ENCODE assay signal across 8 cellular contexts in the genomic region with DNA sequence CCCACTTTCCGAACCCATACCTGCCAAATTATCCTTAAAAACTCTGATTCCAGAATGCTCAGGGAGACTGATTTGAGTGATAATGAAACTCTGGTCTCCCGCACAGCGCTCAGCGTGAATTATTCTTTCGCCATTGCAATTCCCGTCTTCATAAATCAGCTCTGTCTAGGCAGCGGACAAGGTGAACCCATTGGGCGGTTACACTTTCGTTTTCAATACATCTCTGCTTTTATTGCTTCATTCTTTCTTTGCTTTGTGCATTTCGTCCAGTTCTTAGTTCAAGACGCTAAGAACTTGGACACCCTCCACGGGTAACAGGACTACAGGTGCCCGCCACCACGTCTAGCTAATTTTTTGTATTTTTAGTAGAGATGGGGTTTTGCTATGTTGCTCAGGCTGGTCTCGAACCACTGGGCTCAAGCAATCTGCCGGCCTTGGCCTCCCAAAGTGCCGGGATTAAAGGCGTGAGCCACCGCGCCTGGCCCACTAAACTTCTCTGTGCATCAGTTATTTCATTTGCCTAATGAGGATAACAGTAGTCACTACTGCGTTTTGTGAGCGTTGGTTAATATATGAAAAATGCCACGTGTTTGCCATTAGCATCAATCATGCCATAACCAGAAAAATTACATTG. TPM values are rescaled to one million over a fixed set of nuclear protein-coding genes. Genes with fewer than 3 reads are reported as not detected.
A peak's percentile ranks its signal among the peaks of the same experiment; 100 is the strongest.
DNase-seq lines count a peak whose midpoint lies in the region; ATAC-seq and TF ChIP-seq lines count a peak whose summit lies in the region.

No MANE protein-coding gene starts in this region.

- H3K9ac ChIP-seq in KMS-11: peak overlapping the region; percentile 76; the same call in 1 of the 2 replicates

- intact Hi-C loops in A673 (cut with micrococcal nuclease; ENCODE audit: unreplicated experiment): no loop called here

- ATAC-seq in GM19395 (IDR thresholded peaks at IDR 0.05; ENCODE audit: unreplicated experiment) (no peak), HG02840 (IDR thresholded peaks at IDR 0.05; ENCODE audit: low FRiP score, unreplicated experiment) (no peak), GM19351 (IDR thresholded peaks at IDR 0.05; ENCODE audit: unreplicated experiment) (no peak)

- H3K36me3 ChIP-seq in A673 (ENCODE audit: insufficient read depth, low read length, poor library complexity, severe bottlenecking): peaks cover 5% of the 10 kb centered on the region
- no peaks in the 10 kb centered on the region for H3K36me3 ChIP-seq in KMS-11 (ENCODE audit: insufficient read depth)
- H3K36me3 ChIP-seq in muscle layer of duodenum (ENCODE audit: control insufficient read depth in 1 of 2, insufficient read depth in 2 of 2, low read length in 2 of 2): no peaks in the 10 kb centered on the region

- DNase-seq in A673 (ENCODE audit: low spot score) (no peak), caudate nucleus (lab: John Stamatoyannopoulos, UW) (peak in 1 of 61 donors; percentile 2), iPS-NIHi11 (ENCODE audit: low spot score) (no peak)

- POLR2A ChIA-PET in A673 (lab: Charles Lee; ENCODE audit: low non-redundant PET): no interaction called here

- H3K27me3 ChIP-seq in A673 (replicated peaks; ENCODE audit: insufficient read depth, low read depth, low read length, poor library complexity) (no peaks in the 10 kb centered on the region), KMS-11 (ENCODE audit: insufficient read depth, low read depth) (no peaks in the 10 kb centered on the region), muscle layer of duodenum (ENCODE audit: low read depth, low read length) (no peaks in the 10 kb centered on the region)

- peaks cover 40% of the 10 kb centered on the region for H3K79me2 ChIP-seq in KMS-11 (ENCODE audit: insufficient read depth, low read depth)

- TF ChIP-seq CTCF in A673 (conservative IDR thresholded peaks at IDR 0.05; ENCODE audit: low read depth, low read length) (no peak), KMS-11 (conservative IDR thresholded peaks at IDR 0.05; ENCODE audit: low read depth, low read length) (no peak)

- H3K4me2 ChIP-seq in KMS-11: peak overlapping the region; percentile 88; the same call in 1 of the 2 replicates

- H4K20me1 ChIP-seq in KMS-11 (ENCODE audit: insufficient read depth): peaks cover 17% of the 10 kb centered on the region

- H3K4me3 ChIP-seq in A673 (ENCODE audit: low read depth, low read length, poor library complexity, severe bottlenecking) (peak overlapping the region; percentile 81), KMS-11 (IDR thresholded peaks at IDR 0.05; ENCODE audit: insufficient read depth, low read depth, low read length) (no peak overlapping the region), muscle layer of duodenum (ENCODE audit: low read depth in 1 of 2, low read length in 2 of 2) (peak overlapping the region; percentile 61 to 80)

- BruUV-seq in A673 (replicated peaks; lab: Mats Ljungman, UMichigan): no TSS peak

- H2AFZ ChIP-seq in KMS-11 (ENCODE audit: low read depth): peak overlapping the region; percentile 78

- H3K9me3 ChIP-seq in A673 (ENCODE audit: low read depth, low read length, poor library complexity, severe bottlenecking) (no peaks in the 10 kb centered on the region), muscle layer of duodenum (ENCODE audit: control insufficient read depth in 1 of 2, low read length in 2 of 2) (no peaks in the 10 kb centered on the region)

- peak overlapping the region; percentile 86 for H3K27ac ChIP-seq in A673 (ENCODE audit: low read depth, low read length, poor library complexity, severe bottlenecking)
- H3K27ac ChIP-seq in KMS-11: peak overlapping the region; percentile 53
- peak overlapping the region; percentile 93 for H3K27ac ChIP-seq in caudate nucleus (ENCODE audit: low read depth, low read length)
- peak overlapping the region; percentile 89 for H3K27ac ChIP-seq in muscle layer of duodenum (ENCODE audit: low read length)

- CTCF ChIA-PET in A673 (lab: Charles Lee): no interaction called here

- H3K4me1 ChIP-seq in A673 (ENCODE audit: insufficient read depth, low read length, poor library complexity, severe bottlenecking) (peaks cover 6% of the 10 kb centered on the region), KMS-11 (ENCODE audit: low read depth, poor library complexity, severe bottlenecking) (peaks cover 36% of the 10 kb centered on the region), muscle layer of duodenum (ENCODE audit: control insufficient read depth in 1 of 2, insufficient read depth in 2 of 2, low read length in 2 of 2) (peaks cover 10 to 23% of the 10 kb centered on the region in 2 donors)

RNA-seq across cellular contexts. Expression of gene PGK1, which starts 0.9 kb away (rescaled TPM):
- 432 and 438 TPM in 2 replicates for total RNA-seq in A673 (2021)

RNA-seq across cellular contexts. Expression of gene TAF9B, which starts 36.3 kb away (rescaled TPM):
- 40.7 and 41.6 TPM in 2 replicates for total RNA-seq in A673 (2021)
